4 cellular contexts compared by ENCODE assay signal in the genomic region with DNA sequence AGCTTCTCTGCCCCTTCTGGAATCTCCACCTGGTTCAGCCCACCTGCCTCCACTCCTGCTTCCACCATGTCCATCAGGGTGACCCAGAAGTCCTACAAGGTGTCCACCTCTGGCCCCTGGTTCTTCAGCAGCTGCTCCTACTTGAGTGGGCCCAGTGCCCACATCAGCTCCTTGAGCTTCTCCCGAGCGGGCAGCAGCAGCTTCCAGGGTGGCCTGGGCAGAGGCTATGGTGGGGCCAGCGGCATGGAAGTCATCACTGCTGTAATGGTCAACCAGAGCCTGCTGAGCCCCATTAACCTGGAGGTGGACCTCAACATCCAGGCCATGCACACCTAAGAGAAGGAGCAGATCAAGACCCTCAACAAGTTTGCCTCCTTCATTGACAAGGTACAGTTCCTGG.
"Had no signal": no experiment of that assay in that cellular context is flagged by ENCODE, and none has a peak within 500 bp of the region (broad histone marks: within the 10 kb centered on the region; RNA-seq: fewer than 3 reads in every experiment).

No MANE protein-coding gene starts in this region.

- H3K27ac Mint-ChIP-seq: IgD-negative memory B cell had no signal

- H3K4me1 Mint-ChIP-seq: IgD-negative memory B cell had no signal

- H3K27me3 Mint-ChIP-seq: IgD-negative memory B cell had no signal

- DNase-seq: IMR-90, KBM-7, KG1 had no signal

- H3K4me3 Mint-ChIP-seq: IgD-negative memory B cell had no signal
